Comparison of ENCODE assay signal across 9 cellular contexts in genomic region chr16:69469807-69470561, GRCh38. TPM values are rescaled to one million over a fixed set of nuclear protein-coding genes. Genes with fewer than 3 reads are reported as not detected.
DNase-seq lines count a peak whose midpoint lies in the region; ATAC-seq and TF ChIP-seq lines count a peak whose summit lies in the region.
"Had no signal": no experiment of that assay in that cellular context is flagged by ENCODE, and none has a peak within 500 bp of the region (broad histone marks: within the 10 kb centered on the region; RNA-seq: fewer than 3 reads in every experiment).

No MANE protein-coding gene starts in this region.

- H4K20me1 ChIP-seq in Loucy (ENCODE audit: insufficient read depth, low read length, poor library complexity, severe bottlenecking): no peaks in the 10 kb centered on the region

- TF ChIP-seq CTCF in Loucy (conservative IDR thresholded peaks at IDR 0.05; ENCODE audit: low read length) (no peak), BE2C (IDR thresholded peaks at IDR 0.05; ENCODE audit: low read depth, low read length) (no peak), ascending aorta (IDR thresholded peaks at IDR 0.05) (no peak)

- H3K27me3 ChIP-seq in Loucy (ENCODE audit: insufficient read depth, low read length, poor library complexity, severe bottlenecking): no peaks in the 10 kb centered on the region
- H3K27me3 ChIP-seq in BE2C: no peaks in the 10 kb centered on the region
- H3K27me3 ChIP-seq in ascending aorta: no peaks in the 10 kb centered on the region
- no peaks in the 10 kb centered on the region for H3K27me3 ChIP-seq in aorta (ENCODE audit: control insufficient read depth in 1 of 2, insufficient read depth in 2 of 2, low read length in 1 of 2)
- H3K27me3 ChIP-seq: sigmoid colon had no signal

- no peak overlapping the region for H2AFZ ChIP-seq in Loucy (ENCODE audit: low read length)

- ATAC-seq in GM18508 (IDR thresholded peaks at IDR 0.05; ENCODE audit: insufficient read depth, unreplicated experiment) (peak; percentile 48), GM21619 (IDR thresholded peaks at IDR 0.05; ENCODE audit: unreplicated experiment) (peak; percentile 70), aorta (ENCODE audit: low FRiP score) (no peak)

- peaks cover 55% of the 10 kb centered on the region for H3K4me1 ChIP-seq in Loucy (ENCODE audit: insufficient read depth, low read length, poor library complexity, severe bottlenecking)
- H3K4me1 ChIP-seq in BE2C: peaks cover 6% of the 10 kb centered on the region
- no peaks in the 10 kb centered on the region for H3K4me1 ChIP-seq in ascending aorta
- H3K4me1 ChIP-seq in aorta (ENCODE audit: control insufficient read depth in 1 of 2, insufficient read depth in 2 of 2, low read length in 2 of 2): no peaks in the 10 kb centered on the region
- H3K4me1 ChIP-seq: sigmoid colon had no signal

- no peak overlapping the region for H3K9ac ChIP-seq in Loucy (ENCODE audit: low read depth, low read length, poor library complexity, severe bottlenecking)

- DNase-seq in kidney tubule cell (ENCODE audit: low spot score) (peak; percentile 88), BE2C (no peak), ascending aorta (ENCODE audit: low spot score in 2 of 2) (no peak), aorta (no peak), A172 (ENCODE audit: low spot score) (no peak)
- DNase-seq: sigmoid colon had no signal

- H3K4me3 ChIP-seq in Loucy (ENCODE audit: low read length, poor library complexity, severe bottlenecking) (no peak overlapping the region), BE2C (ENCODE audit: low read depth, low read length) (no peak overlapping the region), ascending aorta (no peak overlapping the region), aorta (ENCODE audit: low read length in 2 of 2) (no peak overlapping the region)
- H3K4me3 ChIP-seq: sigmoid colon had no signal

- no peaks in the 10 kb centered on the region for H3K9me3 ChIP-seq in Loucy (ENCODE audit: insufficient read depth, low read depth, low read length)
- no peaks in the 10 kb centered on the region for H3K9me3 ChIP-seq in BE2C
- no peaks in the 10 kb centered on the region for H3K9me3 ChIP-seq in ascending aorta
- H3K9me3 ChIP-seq in aorta (ENCODE audit: control insufficient read depth, low read length): no peaks in the 10 kb centered on the region
- H3K9me3 ChIP-seq: sigmoid colon had no signal

- peak overlapping the region; percentile 56 for H3K4me2 ChIP-seq in Loucy (ENCODE audit: low read depth, low read length, poor library complexity, severe bottlenecking)

- H3K27ac ChIP-seq in ascending aorta (no peak overlapping the region), aorta (ENCODE audit: low read depth in 1 of 2, low read length in 2 of 2) (no peak overlapping the region)
- H3K27ac ChIP-seq: sigmoid colon had no signal

- no peaks in the 10 kb centered on the region for H3F3A ChIP-seq in Loucy (ENCODE audit: low read depth)

- no peaks in the 10 kb centered on the region for H3K36me3 ChIP-seq in Loucy (ENCODE audit: insufficient read depth, low read length)
- H3K36me3 ChIP-seq in BE2C: peaks cover 3% of the 10 kb centered on the region
- H3K36me3 ChIP-seq in ascending aorta: peaks cover 0 to under 1% of the 10 kb centered on the region in 2 donors
- H3K36me3 ChIP-seq in aorta (ENCODE audit: control insufficient read depth in 1 of 2, insufficient read depth in 2 of 2, low read length in 1 of 2): peaks cover 0 to 2% of the 10 kb centered on the region in 2 donors
- H3K36me3 ChIP-seq: sigmoid colon had no signal

- intact Hi-C loops in ascending aorta (cut with DNase I): no loop called here
- intact Hi-C loops in aorta (cut with DNase I): no loop called here

- 85 to 86% methylated on average over 4 of the region's 4 CpGs for WGBS in aorta, 2 donors

- H3K79me2 ChIP-seq in Loucy (ENCODE audit: insufficient read depth, low read length): 0 out of 2 replicates have a peak, but pooled peaks cover 8% of the 10 kb centered on the region

- H3K9me2 ChIP-seq in Loucy (replicated peaks; ENCODE audit: low read depth, low read length): no peaks in the 10 kb centered on the region

RNA-seq across cellular contexts. Expression of gene CYB5B, which starts 45.6 kb away (rescaled TPM):
- polyA plus RNA-seq in BE2C (2012; ENCODE audit: insufficient read depth, insufficient read length, low read depth): 108 TPM
- 19.2 TPM for total RNA-seq in ascending aorta
- total RNA-seq in aorta: 10 to 100 TPM; 45.8 to 55.0 TPM
- 10 to 100 TPM; 41.5 to 75.0 TPM for polyA plus RNA-seq in aorta
- 213 and 231 TPM in 2 replicates for total RNA-seq in A172 (2014; rRNA removed; shearing (Covaris generic))
